ENCODE assay signal across 13 cellular contexts in genomic region chr2:143934170-143934912, GRCh38.
DNase-seq lines count a peak whose midpoint lies in the region; ATAC-seq, FAIRE-seq and TF ChIP-seq lines count a peak whose summit lies in the region.
"Had no signal": no experiment of that assay in that cellular context is flagged by ENCODE, and none has a peak within 500 bp of the region (broad histone marks: within the 10 kb centered on the region; RNA-seq: fewer than 3 reads in every experiment).

No MANE protein-coding gene starts in this region.

- H2BK12ac ChIP-seq in H1 (ENCODE audit: low read depth, low read length), result no peak overlapping the region

- H3K4me1 ChIP-seq in H1 (replicated peaks in 1 of 4; ENCODE audit: control insufficient read depth in 3 of 4, insufficient read depth in 4 of 4, low read length in 3 of 4) (peaks cover 3 to 13% (median 8%) of the 10 kb centered on the region in 4 experiments; a peak in 6 of 7 replicates), skeletal muscle satellite cell (ENCODE audit: control insufficient read depth, insufficient read depth, low read length) (peaks cover 31% of the 10 kb centered on the region)

- CTCF ChIA-PET in H1 (lab: Charles Lee; ENCODE audit: partially characterized antibody), result interaction anchor here (0.7 kb wide), 1 partner anchor 421 kb away, joined by 3 read pairs; no protein-coding TSS in a partner anchor

- H3K4me2 ChIP-seq in H1 (ENCODE audit: insufficient read depth in 1 of 2, low read depth in 2 of 2, low read length in 2 of 2) (no peak overlapping the region), skeletal muscle satellite cell (ENCODE audit: low read length) (peak overlapping the region; percentile 1)
- H3K4me2 ChIP-seq: BLaER1 had no signal

- H3K4ac ChIP-seq in H1 (replicated peaks; ENCODE audit: insufficient read length, low read depth, low read length), result no peak overlapping the region

- H3K4me3 ChIP-seq in H1 (ENCODE audit: extremely low read depth in 1 of 4, insufficient read depth in 2 of 4, low read depth in 3 of 4, low read length in 4 of 4) (no peak overlapping the region), skeletal muscle satellite cell (ENCODE audit: low read length) (no peak overlapping the region)
- H3K4me3 ChIP-seq: BLaER1, gastroesophageal sphincter, thyroid gland had no signal

- H3K23ac ChIP-seq in H1 (ENCODE audit: insufficient read length), result no peak overlapping the region

- FAIRE-seq in H1 (lab: Jason Lieb, UNC), result peak; percentile 71
- FAIRE-seq in D721Med (lab: Jason Lieb, UNC), result no peak

- peaks cover 13% of the 10 kb centered on the region for H3K23me2 ChIP-seq in H1 (ENCODE audit: low read depth, low read length)

- H3K9ac ChIP-seq in H1 (replicated peaks in 1 of 4; ENCODE audit: extremely low read depth in 1 of 4, low read depth in 3 of 4, low read length in 3 of 4), result no peak overlapping the region
- H3K9ac ChIP-seq in skeletal muscle satellite cell (ENCODE audit: low read depth, low read length), result no peak overlapping the region
- H3K9ac ChIP-seq: BLaER1 had no signal

- no peak for DNase-seq in H1 (ENCODE audit: low read depth in 1 of 2, low spot score in 2 of 2)
- DNase-seq in retina, result no peak
- no peak for DNase-seq in NCI-H2171 (lab: John Stamatoyannopoulos, UW)
- no peak for DNase-seq in D721Med (ENCODE audit: insufficient read length, low spot score)
- DNase-seq: activated CD8-positive, alpha-beta memory T cell treated with anti-CD3 and anti-CD28 coated beads for 24 hours; thyroid gland had no signal

- H3K36me3 ChIP-seq in H1 (ENCODE audit: control insufficient read depth in 2 of 4, insufficient read depth in 4 of 4, low read length in 3 of 4) (no peaks in the 10 kb centered on the region), skeletal muscle satellite cell (ENCODE audit: insufficient read depth, low read length) (no peaks in the 10 kb centered on the region)
- H3K36me3 ChIP-seq: BLaER1, gastroesophageal sphincter, thyroid gland had no signal

- H3K9me3 ChIP-seq in H1 (ENCODE audit: insufficient read depth in 2 of 2, low read depth in 1 of 2, low read length in 1 of 2), result no peaks in the 10 kb centered on the region
- no peaks in the 10 kb centered on the region for H3K9me3 ChIP-seq in skeletal muscle satellite cell (replicated peaks; ENCODE audit: low read length)
- H3K9me3 ChIP-seq: gastroesophageal sphincter, thyroid gland had no signal

- H3K27me3 ChIP-seq in H1 (replicated peaks in 1 of 4; ENCODE audit: control insufficient read depth in 3 of 4, extremely low read depth in 1 of 4, insufficient read depth in 3 of 4, low read length in 3 of 4), result peaks cover 6 to 26% (median 22%) of the 10 kb centered on the region in 4 experiments
- H3K27me3 ChIP-seq in skeletal muscle satellite cell (ENCODE audit: control insufficient read depth, insufficient read depth, low read length), result no peaks in the 10 kb centered on the region
- H3K27me3 ChIP-seq: thyroid gland had no signal

- TF ChIP-seq RAD21 in H1 (IDR thresholded peaks at IDR 0.05 in 1 of 2, conservative IDR thresholded peaks at IDR 0.05 in 1 of 2; ENCODE audit: low read depth in 2 of 2, low read length in 2 of 2), result no peak

- no peaks in the 10 kb centered on the region for H4K20me1 ChIP-seq in H1 (replicated peaks in 1 of 2; ENCODE audit: control insufficient read depth in 1 of 2, insufficient read depth in 2 of 2, low read length in 2 of 2)

- H2AFZ ChIP-seq in H1 (ENCODE audit: low read length), result no peak overlapping the region

- ATAC-seq in GM18907 (IDR thresholded peaks at IDR 0.05; ENCODE audit: unreplicated experiment) (peak; percentile 59), HG03097 (IDR thresholded peaks at IDR 0.05; ENCODE audit: low FRiP score, unreplicated experiment) (peak; percentile 62), GM19328 (IDR thresholded peaks at IDR 0.05; ENCODE audit: unreplicated experiment) (no peak)
- ATAC-seq: gastroesophageal sphincter, Panc1 had no signal

- POLR2A ChIA-PET in H1 (lab: Charles Lee; ENCODE audit: partially characterized antibody), result no interaction called here

- no peak for TF ChIP-seq POLR2A in H1 (IDR thresholded peaks at IDR 0.05; ENCODE audit: control extremely low read depth in 1 of 2, low read depth in 2 of 2, low read length in 2 of 2)

- 72% methylated on average over 3 of the region's 3 CpGs; no CpG with 5 or more reads in 1 of the 2 experiments for WGBS in H1 (ENCODE audit: extremely low coverage in 1 of 2, insufficient coverage in 1 of 2, insufficient read length in 1 of 2, insufficient replicate concordance in 2 of 2, low coverage in 1 of 2, low lambda C conversion rate in 2 of 2, missing lambda C conversion rate in 1 of 2), 2 experiments

- peak overlapping the region; percentile 47 for H2BK120ac ChIP-seq in H1 (replicated peaks; ENCODE audit: low read depth, low read length)

- H3K27ac ChIP-seq in H1 (ENCODE audit: low read depth, low read length), result no peak overlapping the region
- H3K27ac ChIP-seq: BLaER1, thyroid gland had no signal

- no peak overlapping the region for H3K56ac ChIP-seq in H1 (replicated peaks; ENCODE audit: insufficient read length, low read depth, low read length)

- no peak overlapping the region for H3K18ac ChIP-seq in H1 (ENCODE audit: extremely low read depth, low read length)

- H2BK5ac ChIP-seq in H1 (ENCODE audit: low read depth, low read length), result no peak overlapping the region

- no peaks in the 10 kb centered on the region for H3K79me1 ChIP-seq in H1 (ENCODE audit: low read depth, low read length)

- H3K79me2 ChIP-seq in H1 (ENCODE audit: control insufficient read depth in 1 of 2, insufficient read depth in 2 of 2, low read length in 2 of 2), result no peaks in the 10 kb centered on the region

- TF ChIP-seq EP300 in H1 (IDR thresholded peaks at IDR 0.05; ENCODE audit: borderline replicate concordance in 1 of 2, low read depth in 2 of 2, low read length in 2 of 2), result no peak

- H3K14ac ChIP-seq in H1 (ENCODE audit: insufficient read length), result no peak overlapping the region

- no peak overlapping the region for H4K8ac ChIP-seq in H1 (ENCODE audit: extremely low read depth, insufficient read depth, low read length)

- H2BK15ac ChIP-seq in H1 (ENCODE audit: low read length), result no peak overlapping the region

- no peak overlapping the region for H4K91ac ChIP-seq in H1 (replicated peaks; ENCODE audit: insufficient read length, low read length)

- H4K5ac ChIP-seq in H1 (ENCODE audit: insufficient read length, low read depth, low read length), result no peak overlapping the region

- TF ChIP-seq CTCF in H1 (IDR thresholded peaks at IDR 0.05; ENCODE audit: control extremely low read depth in 1 of 3, insufficient read depth in 1 of 3, low read depth in 1 of 3, low read length in 3 of 3) (no peak), D721Med (IDR thresholded peaks at IDR 0.05; ENCODE audit: insufficient read depth, missing control alignments) (no peak)

- H2AK5ac ChIP-seq in H1 (ENCODE audit: low read depth, low read length), result no peak overlapping the region

- H2BK20ac ChIP-seq in H1 (ENCODE audit: low read length), result no peak overlapping the region

TF ChIP-seq in H1, 55 proteins besides CTCF, POLR2A, EP300 and RAD21:
- TF ChIP-seq SP2 (IDR thresholded peaks at IDR 0.05; ENCODE audit: low read length), result no peak
- TF ChIP-seq RXRA (IDR thresholded peaks at IDR 0.05; ENCODE audit: insufficient read depth, low read depth, low read length), result no peak
- TF ChIP-seq SIRT6 (IDR thresholded peaks at IDR 0.05; ENCODE audit: low read length), result no peak
- TF ChIP-seq NRF1 (IDR thresholded peaks at IDR 0.05; ENCODE audit: low read depth, low read length), result no peak
- no peak for TF ChIP-seq SP1 (IDR thresholded peaks at IDR 0.05; ENCODE audit: low read depth, low read length)
- TF ChIP-seq POLR2AphosphoS5 (IDR thresholded peaks at IDR 0.05; ENCODE audit: low read depth, low read length), result no peak
- TF ChIP-seq YY1 (IDR thresholded peaks at IDR 0.05; ENCODE audit: low read depth, low read length), result peak; percentile 50; the same call in 1 of the 2 replicates
- TF ChIP-seq CEBPB (IDR thresholded peaks at IDR 0.05; ENCODE audit: low read depth, low read length), result no peak
- TF ChIP-seq KDM5A (IDR thresholded peaks at IDR 0.05; ENCODE audit: low read length), result no peak
TF ChIP-seq in H1: peak in this region for 1.
